ENCODE assay signal across 1 cellular context in the genomic region with DNA sequence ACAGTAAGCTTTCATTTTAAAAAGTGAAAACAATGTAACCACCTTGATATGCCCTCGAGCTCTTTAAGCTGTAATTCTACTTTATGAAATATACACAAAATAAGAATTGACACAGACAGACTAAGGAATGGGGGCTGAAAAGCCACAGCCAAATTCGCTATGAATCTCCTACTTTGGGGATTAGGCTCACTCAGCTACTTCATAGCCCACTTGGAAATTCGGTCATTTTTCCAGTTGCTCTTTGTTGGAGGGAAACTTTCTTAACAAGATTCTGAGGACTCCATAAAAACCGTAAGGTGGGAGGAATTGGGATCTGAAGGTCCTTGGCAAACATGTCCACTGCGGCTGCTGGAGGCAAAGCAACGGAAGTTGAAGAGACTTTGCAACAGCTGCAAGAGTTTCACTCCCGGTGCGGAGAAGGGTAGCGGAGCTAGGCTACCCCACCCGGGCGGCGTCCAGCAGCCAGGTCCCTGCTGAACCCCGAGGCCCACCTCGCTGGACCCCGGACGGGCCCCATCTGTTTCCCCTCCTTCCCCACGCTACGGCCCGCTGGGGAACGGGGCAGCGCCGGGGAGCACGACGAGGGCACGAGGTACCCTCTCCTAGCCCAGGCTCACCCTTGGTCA.
TF ChIP-seq lines count a peak whose summit lies in the region.

No MANE protein-coding gene starts in this region.

TF ChIP-seq in endothelial cell of umbilical vein, 7 proteins besides CTCF, POLR2A, EP300 and RAD21:
- TF ChIP-seq EZH2 (IDR thresholded peaks at IDR 0.05; ENCODE audit: borderline replicate concordance, low read depth, low read length, severe bottlenecking) (no peak), MYC (IDR thresholded peaks at IDR 0.05; ENCODE audit: low read depth, low read length) (no peak), GATA2 (IDR thresholded peaks at IDR 0.05; ENCODE audit: insufficient read depth, insufficient read length, low read depth, low read length) (no peak), JUN (IDR thresholded peaks at IDR 0.05; ENCODE audit: borderline replicate concordance, insufficient read depth, insufficient read length, low read depth) (no peak), FOS (IDR thresholded peaks at IDR 0.05; ENCODE audit: borderline replicate concordance, insufficient read depth, low read length) (no peak), MAX (IDR thresholded peaks at IDR 0.05; ENCODE audit: insufficient read depth, insufficient read length) (no peak), POLR2AphosphoS5 (IDR thresholded peaks at IDR 0.05; ENCODE audit: insufficient read depth, low read depth, low read length) (no peak)
TF ChIP-seq in endothelial cell of umbilical vein: peak in this region for 0.
